Comparison of ENCODE assay signal across 13 cellular contexts in the genomic region with DNA sequence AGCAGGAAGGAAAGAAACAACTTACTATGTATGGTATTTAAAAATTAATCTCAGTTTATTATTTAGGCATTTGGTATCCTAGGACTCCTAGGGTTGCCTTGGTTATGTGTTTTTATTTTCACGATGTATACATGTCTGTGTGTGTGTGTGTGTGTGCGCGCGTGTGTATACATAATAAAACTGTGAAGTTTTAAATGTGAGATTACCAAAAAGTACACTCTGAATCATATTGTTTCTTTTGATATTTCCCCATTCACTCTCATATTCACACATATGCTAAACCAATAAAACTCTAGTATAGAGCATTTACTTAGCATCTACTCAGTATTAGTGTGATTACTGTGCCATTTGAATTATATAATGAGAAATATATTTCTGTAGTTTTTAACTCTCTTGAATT. TPM values are rescaled to one million over a fixed set of nuclear protein-coding genes. Genes with fewer than 3 reads are reported as not detected.
A peak's percentile ranks its signal among the peaks of the same experiment; 100 is the strongest.
DNase-seq lines count a peak whose midpoint lies in the region; ATAC-seq lines count a peak whose summit lies in the region.
"Had no signal": no experiment of that assay in that cellular context is flagged by ENCODE, and none has a peak within 500 bp of the region (broad histone marks: within the 10 kb centered on the region; RNA-seq: fewer than 3 reads in every experiment).

No MANE protein-coding gene starts in this region.

- peak overlapping the region; percentile 71 for H3K27ac Mint-ChIP-seq in activated CD4-positive, alpha-beta T cell treated with anti-CD3 and anti-CD28 coated beads for 36 hours
- no peak overlapping the region for H3K27ac Mint-ChIP-seq in activated CD4-positive, alpha-beta T cell treated with anti-CD3 and anti-CD28 coated beads, Interleukin-2, amount 10 ng/mL, durations not matched to agents 7 days and 5 days
- H3K27ac Mint-ChIP-seq in activated naive CD4-positive, alpha-beta T cell treated with anti-CD3 and anti-CD28 coated beads for 36 hours, result no peak overlapping the region
- no peak overlapping the region for H3K27ac Mint-ChIP-seq in activated naive CD4-positive, alpha-beta T cell treated with anti-CD3 and anti-CD28 coated beads, Interleukin-2, amount 10 ng/mL, durations not matched to agents 7 days and 5 days
- H3K27ac Mint-ChIP-seq in natural killer cell treated with Interleukin-12 subunit alpha and Interleukin-12 subunit beta and Interleukin-15 and Interleukin-18, amount 100 ng/mL, for 72 hours, result peak overlapping the region; percentile 45 to 60

- H3K27me3 Mint-ChIP-seq in activated CD4-positive, alpha-beta T cell treated with anti-CD3 and anti-CD28 coated beads for 36 hours, result no peaks in the 10 kb centered on the region
- no peaks in the 10 kb centered on the region for H3K27me3 Mint-ChIP-seq in activated CD4-positive, alpha-beta T cell treated with anti-CD3 and anti-CD28 coated beads, Interleukin-2, amount 10 ng/mL, durations not matched to agents 7 days and 5 days
- no peaks in the 10 kb centered on the region for H3K27me3 Mint-ChIP-seq in activated naive CD4-positive, alpha-beta T cell treated with anti-CD3 and anti-CD28 coated beads for 36 hours (ENCODE audit: low read depth)
- peaks cover 7% of the 10 kb centered on the region for H3K27me3 Mint-ChIP-seq in activated naive CD4-positive, alpha-beta T cell treated with anti-CD3 and anti-CD28 coated beads, Interleukin-2, amount 10 ng/mL, durations not matched to agents 7 days and 5 days
- H3K27me3 Mint-ChIP-seq in natural killer cell treated with Interleukin-12 subunit alpha and Interleukin-12 subunit beta and Interleukin-15 and Interleukin-18, amount 100 ng/mL, for 72 hours, result no peaks in the 10 kb centered on the region

- CTCF ChIA-PET in activated CD4-positive, alpha-beta T cell treated with anti-CD3 and anti-CD28 coated beads for 36 hours (lab: Charles Lee), result interaction anchor here (1.9 to 3.0 kb wide), 2 partner anchors 26 to 32 kb away, joined by 7 to 18 read pairs; partner anchors contain the start of gene NDFIP2
- CTCF ChIA-PET in activated CD4-positive, alpha-beta T cell treated with anti-CD3 and anti-CD28 coated beads, Interleukin-2, amount 10 ng/mL, durations not matched to agents 7 days and 5 days (lab: Charles Lee), result no interaction called here
- CTCF ChIA-PET in activated naive CD4-positive, alpha-beta T cell treated with anti-CD3 and anti-CD28 coated beads for 36 hours (lab: Charles Lee), result interaction anchor here (1.2 to 2.9 kb wide), 2 partner anchors 14 to 31 kb away, joined by 4 to 13 read pairs; partner anchors contain the start of gene NDFIP2
- CTCF ChIA-PET in activated naive CD4-positive, alpha-beta T cell treated with anti-CD3 and anti-CD28 coated beads, Interleukin-2, amount 10 ng/mL, durations not matched to agents 7 days and 5 days (lab: Charles Lee), result interaction anchor here (0.9 kb wide), 1 partner anchor 26 kb away, joined by 3 read pairs; no protein-coding TSS in a partner anchor

- no peak overlapping the region for H3K4me3 Mint-ChIP-seq in activated CD4-positive, alpha-beta T cell treated with anti-CD3 and anti-CD28 coated beads for 36 hours
- no peak overlapping the region for H3K4me3 Mint-ChIP-seq in activated CD4-positive, alpha-beta T cell treated with anti-CD3 and anti-CD28 coated beads, Interleukin-2, amount 10 ng/mL, durations not matched to agents 7 days and 5 days
- no peak overlapping the region for H3K4me3 Mint-ChIP-seq in activated naive CD4-positive, alpha-beta T cell treated with anti-CD3 and anti-CD28 coated beads for 36 hours
- H3K4me3 Mint-ChIP-seq in activated naive CD4-positive, alpha-beta T cell treated with anti-CD3 and anti-CD28 coated beads, Interleukin-2, amount 10 ng/mL, durations not matched to agents 7 days and 5 days, result no peak overlapping the region
- peak overlapping the region; percentile 45 for H3K4me3 Mint-ChIP-seq in natural killer cell treated with Interleukin-12 subunit alpha and Interleukin-12 subunit beta and Interleukin-15 and Interleukin-18, amount 100 ng/mL, for 72 hours

- no peaks in the 10 kb centered on the region for H3K36me3 Mint-ChIP-seq in activated CD4-positive, alpha-beta T cell treated with anti-CD3 and anti-CD28 coated beads for 36 hours (ENCODE audit: low read depth)
- H3K36me3 Mint-ChIP-seq in activated CD4-positive, alpha-beta T cell treated with anti-CD3 and anti-CD28 coated beads, Interleukin-2, amount 10 ng/mL, durations not matched to agents 7 days and 5 days (ENCODE audit: low read depth), result no peaks in the 10 kb centered on the region
- no peaks in the 10 kb centered on the region for H3K36me3 Mint-ChIP-seq in activated naive CD4-positive, alpha-beta T cell treated with anti-CD3 and anti-CD28 coated beads for 36 hours (ENCODE audit: low read depth)
- H3K36me3 Mint-ChIP-seq in activated naive CD4-positive, alpha-beta T cell treated with anti-CD3 and anti-CD28 coated beads, Interleukin-2, amount 10 ng/mL, durations not matched to agents 7 days and 5 days, result no peaks in the 10 kb centered on the region
- peaks cover 6% of the 10 kb centered on the region for H3K36me3 Mint-ChIP-seq in natural killer cell treated with Interleukin-12 subunit alpha and Interleukin-12 subunit beta and Interleukin-15 and Interleukin-18, amount 100 ng/mL, for 72 hours

- H3K4me1 Mint-ChIP-seq in activated CD4-positive, alpha-beta T cell treated with anti-CD3 and anti-CD28 coated beads for 36 hours, result peaks cover 84% of the 10 kb centered on the region
- H3K4me1 Mint-ChIP-seq in activated CD4-positive, alpha-beta T cell treated with anti-CD3 and anti-CD28 coated beads, Interleukin-2, amount 10 ng/mL, durations not matched to agents 7 days and 5 days, result peaks cover 69% of the 10 kb centered on the region
- H3K4me1 Mint-ChIP-seq in activated naive CD4-positive, alpha-beta T cell treated with anti-CD3 and anti-CD28 coated beads for 36 hours (ENCODE audit: low read depth), result peaks cover 71% of the 10 kb centered on the region
- peaks cover 68% of the 10 kb centered on the region for H3K4me1 Mint-ChIP-seq in activated naive CD4-positive, alpha-beta T cell treated with anti-CD3 and anti-CD28 coated beads, Interleukin-2, amount 10 ng/mL, durations not matched to agents 7 days and 5 days
- H3K4me1 Mint-ChIP-seq in natural killer cell treated with Interleukin-12 subunit alpha and Interleukin-12 subunit beta and Interleukin-15 and Interleukin-18, amount 100 ng/mL, for 72 hours (ENCODE audit: low read depth in 2 of 2), result peaks cover 69 to 80% of the 10 kb centered on the region in 2 donors

- H3K9me3 Mint-ChIP-seq in activated CD4-positive, alpha-beta T cell treated with anti-CD3 and anti-CD28 coated beads for 36 hours (ENCODE audit: low read depth), result no peaks in the 10 kb centered on the region
- H3K9me3 Mint-ChIP-seq in activated CD4-positive, alpha-beta T cell treated with anti-CD3 and anti-CD28 coated beads, Interleukin-2, amount 10 ng/mL, durations not matched to agents 7 days and 5 days, result no peaks in the 10 kb centered on the region
- H3K9me3 Mint-ChIP-seq in activated naive CD4-positive, alpha-beta T cell treated with anti-CD3 and anti-CD28 coated beads for 36 hours, result no peaks in the 10 kb centered on the region
- H3K9me3 Mint-ChIP-seq in activated naive CD4-positive, alpha-beta T cell treated with anti-CD3 and anti-CD28 coated beads, Interleukin-2, amount 10 ng/mL, durations not matched to agents 7 days and 5 days, result peaks cover 2% of the 10 kb centered on the region
- peaks cover 8% of the 10 kb centered on the region for H3K9me3 Mint-ChIP-seq in natural killer cell treated with Interleukin-12 subunit alpha and Interleukin-12 subunit beta and Interleukin-15 and Interleukin-18, amount 100 ng/mL, for 72 hours

- peak; percentile 72 for DNase-seq in activated CD4-positive, alpha-beta T cell treated with anti-CD3 and anti-CD28 coated beads for 36 hours
- DNase-seq in activated CD4-positive, alpha-beta T cell treated with anti-CD3 and anti-CD28 coated beads, Interleukin-2, amount 10 ng/mL, durations not matched to agents 7 days and 5 days, result no peak
- peak; percentile 72 for DNase-seq in activated naive CD4-positive, alpha-beta T cell treated with anti-CD3 and anti-CD28 coated beads for 36 hours
- DNase-seq in activated naive CD4-positive, alpha-beta T cell treated with anti-CD3 and anti-CD28 coated beads, Interleukin-2, amount 10 ng/mL, durations not matched to agents 7 days and 5 days, result no peak
- no peak for DNase-seq in natural killer cell treated with Interleukin-12 subunit alpha and Interleukin-12 subunit beta and Interleukin-15 and Interleukin-18, amount 100 ng/mL, for 72 hours (ENCODE audit: low spot score)
- DNase-seq in stimulated activated naive CD8-positive, alpha-beta T cell treated with anti-CD3 and anti-CD28 coated beads, Interleukin-15, Interleukin-2, amounts not matched to agents 100 U/mL and 50 U/mL, for 24 hours, result no peak
- DNase-seq in retina, result no peak
- DNase-seq: DMS 273 treated with DMSO at 0.1 percent for 48 hours, GM23248, NCI-H1048, NCI-H1694, NCI-H69 had no signal

- intact Hi-C loops in activated CD4-positive, alpha-beta T cell treated with anti-CD3 and anti-CD28 coated beads for 36 hours (cut with DNase I, micrococcal nuclease), result loop anchor here (2.0 to 10.0 kb wide), 6 partner anchors 43 to 255 kb away; partner anchors contain the start of gene RBM26 (in 2 of the 2)
- intact Hi-C loops in activated naive CD4-positive, alpha-beta T cell treated with anti-CD3 and anti-CD28 coated beads for 36 hours (cut with micrococcal nuclease), result loop anchor here (2.0 to 5.0 kb wide), 2 partner anchors 57 to 848 kb away; partner anchors contain the start of gene POU4F1

- ATAC-seq in activated CD4-positive, alpha-beta T cell treated with anti-CD3 and anti-CD28 coated beads for 36 hours, result peak; percentile 17
- ATAC-seq in natural killer cell treated with Interleukin-12 subunit alpha and Interleukin-12 subunit beta and Interleukin-15 and Interleukin-18, amount 100 ng/mL, for 72 hours, result peak; percentile 54 to 57
- ATAC-seq in stimulated activated naive CD8-positive, alpha-beta T cell treated with anti-CD3 and anti-CD28 coated beads, Interleukin-15, Interleukin-2, amounts not matched to agents 100 U/mL and 50 U/mL, for 24 hours, result peak; percentile 6
- ATAC-seq in HG02588 (IDR thresholded peaks at IDR 0.05; ENCODE audit: unreplicated experiment), result no peak

- POLR2A ChIA-PET in activated CD4-positive, alpha-beta T cell treated with anti-CD3 and anti-CD28 coated beads for 36 hours (lab: Charles Lee), result interaction anchor here (1.9 kb wide), 1 partner anchor 33 kb away, joined by 4 read pairs; no protein-coding TSS in a partner anchor
- POLR2A ChIA-PET in activated CD4-positive, alpha-beta T cell treated with anti-CD3 and anti-CD28 coated beads, Interleukin-2, amount 10 ng/mL, durations not matched to agents 7 days and 5 days (lab: Charles Lee), result no interaction called here

RNA-seq across cellular contexts. Expression of gene NDFIP2, which starts 30.8 kb away (rescaled TPM):
- total RNA-seq in activated CD4-positive, alpha-beta T cell treated with anti-CD3 and anti-CD28 coated beads for 36 hours, result 100 to 1,000 TPM; 160 to 205 TPM
- total RNA-seq in activated CD4-positive, alpha-beta T cell treated with anti-CD3 and anti-CD28 coated beads, Interleukin-2, amount 10 ng/mL, durations not matched to agents 7 days and 5 days, result 10 to 100 TPM; 17.8 to 21.2 TPM
- 10 to 100 TPM; 89.5 to 90.8 TPM for total RNA-seq in activated naive CD4-positive, alpha-beta T cell treated with anti-CD3 and anti-CD28 coated beads for 36 hours
- 100 to 1,000 TPM in 1 of 2 donors, 10 to 100 TPM in 1; 54.1 to 110 TPM for total RNA-seq in natural killer cell treated with Interleukin-12 subunit alpha and Interleukin-12 subunit beta and Interleukin-15 and Interleukin-18, amount 100 ng/mL, for 72 hours

RNA-seq across cellular contexts. Expression of gene RBM26, which starts 44.1 kb away (rescaled TPM):
- total RNA-seq in activated CD4-positive, alpha-beta T cell treated with anti-CD3 and anti-CD28 coated beads for 36 hours, result 10 to 100 TPM; 61.3 to 79.6 TPM
- total RNA-seq in activated CD4-positive, alpha-beta T cell treated with anti-CD3 and anti-CD28 coated beads, Interleukin-2, amount 10 ng/mL, durations not matched to agents 7 days and 5 days, result 10 to 100 TPM; 55.8 to 69.5 TPM
- total RNA-seq in activated naive CD4-positive, alpha-beta T cell treated with anti-CD3 and anti-CD28 coated beads for 36 hours, result 10 to 100 TPM; 44.4 to 44.7 TPM
- 10 to 100 TPM; 50.1 to 79.4 TPM for total RNA-seq in natural killer cell treated with Interleukin-12 subunit alpha and Interleukin-12 subunit beta and Interleukin-15 and Interleukin-18, amount 100 ng/mL, for 72 hours

Comparison
In these comparisons a context has a peak if more than half of its experiments do, and no peak if none do; other contexts are left out.
1. DNase-seq: peak in activated CD4-positive, alpha-beta T cell treated with anti-CD3 and anti-CD28 coated beads for 36 hours (single experiment) and activated naive CD4-positive, alpha-beta T cell treated with anti-CD3 and anti-CD28 coated beads for 36 hours (single experiment); none in activated CD4-positive, alpha-beta T cell treated with anti-CD3 and anti-CD28 coated beads, Interleukin-2, amount 10 ng/mL, durations not matched to agents 7 days and 5 days (single experiment), activated naive CD4-positive, alpha-beta T cell treated with anti-CD3 and anti-CD28 coated beads, Interleukin-2, amount 10 ng/mL, durations not matched to agents 7 days and 5 days (single experiment), natural killer cell treated with Interleukin-12 subunit alpha and Interleukin-12 subunit beta and Interleukin-15 and Interleukin-18, amount 100 ng/mL, for 72 hours (single experiment), stimulated activated naive CD8-positive, alpha-beta T cell treated with anti-CD3 and anti-CD28 coated beads, Interleukin-15, Interleukin-2, amounts not matched to agents 100 U/mL and 50 U/mL, for 24 hours (single experiment) and retina (single experiment).
2. H3K27ac Mint-ChIP-seq: peak in activated CD4-positive, alpha-beta T cell treated with anti-CD3 and anti-CD28 coated beads for 36 hours (single experiment) and natural killer cell treated with Interleukin-12 subunit alpha and Interleukin-12 subunit beta and Interleukin-15 and Interleukin-18, amount 100 ng/mL, for 72 hours (2 of 2); none in activated CD4-positive, alpha-beta T cell treated with anti-CD3 and anti-CD28 coated beads, Interleukin-2, amount 10 ng/mL, durations not matched to agents 7 days and 5 days (single experiment), activated naive CD4-positive, alpha-beta T cell treated with anti-CD3 and anti-CD28 coated beads for 36 hours (single experiment) and activated naive CD4-positive, alpha-beta T cell treated with anti-CD3 and anti-CD28 coated beads, Interleukin-2, amount 10 ng/mL, durations not matched to agents 7 days and 5 days (single experiment).